In the genomic region with DNA sequence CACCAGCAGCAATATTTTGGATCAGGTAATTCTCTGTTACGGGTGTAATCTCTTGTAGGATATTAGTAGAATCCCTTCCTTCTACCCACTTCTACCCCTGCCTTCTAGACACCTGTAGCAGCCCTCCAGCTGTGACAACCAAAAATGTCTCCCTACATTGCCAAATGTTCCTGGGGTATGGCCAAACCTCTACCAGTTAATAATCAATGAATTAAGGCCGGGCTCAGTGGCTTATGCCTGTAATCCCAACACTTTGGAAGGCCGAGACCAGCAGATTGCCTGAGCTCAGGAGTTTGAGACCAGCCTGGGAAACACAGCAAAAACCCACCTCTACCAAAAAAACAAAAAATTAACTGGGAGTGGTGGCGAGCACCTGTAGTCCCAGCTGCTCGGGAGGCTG, we compare ENCODE assay signal across 1 cellular context.
TF ChIP-seq lines count a peak whose summit lies in the region.

No MANE protein-coding gene starts in this region.

TF ChIP-seq in liver, 16 proteins besides CTCF, POLR2A, EP300 and RAD21 (continued from another document):
- TF ChIP-seq, protein P1, sequence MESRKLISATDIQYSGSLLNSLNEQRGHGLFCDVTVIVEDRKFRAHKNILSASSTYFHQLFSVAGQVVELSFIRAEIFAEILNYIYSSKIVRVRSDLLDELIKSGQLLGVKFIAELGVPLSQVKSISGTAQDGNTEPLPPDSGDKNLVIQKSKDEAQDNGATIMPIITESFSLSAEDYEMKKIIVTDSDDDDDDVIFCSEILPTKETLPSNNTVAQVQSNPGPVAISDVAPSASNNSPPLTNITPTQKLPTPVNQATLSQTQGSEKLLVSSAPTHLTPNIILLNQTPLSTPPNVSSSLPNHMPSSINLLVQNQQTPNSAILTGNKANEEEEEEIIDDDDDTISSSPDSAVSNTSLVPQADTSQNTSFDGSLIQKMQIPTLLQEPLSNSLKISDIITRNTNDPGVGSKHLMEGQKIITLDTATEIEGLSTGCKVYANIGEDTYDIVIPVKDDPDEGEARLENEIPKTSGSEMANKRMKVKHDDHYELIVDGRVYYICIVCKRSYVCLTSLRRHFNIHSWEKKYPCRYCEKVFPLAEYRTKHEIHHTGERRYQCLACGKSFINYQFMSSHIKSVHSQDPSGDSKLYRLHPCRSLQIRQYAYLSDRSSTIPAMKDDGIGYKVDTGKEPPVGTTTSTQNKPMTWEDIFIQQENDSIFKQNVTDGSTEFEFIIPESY (IDR thresholded peaks at IDR 0.05) = no peak
- TF ChIP-seq, protein P2, sequence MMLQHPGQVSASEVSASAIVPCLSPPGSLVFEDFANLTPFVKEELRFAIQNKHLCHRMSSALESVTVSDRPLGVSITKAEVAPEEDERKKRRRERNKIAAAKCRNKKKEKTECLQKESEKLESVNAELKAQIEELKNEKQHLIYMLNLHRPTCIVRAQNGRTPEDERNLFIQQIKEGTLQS (IDR thresholded peaks at IDR 0.05) = no peak
- no peak for TF ChIP-seq NR2F2 (IDR thresholded peaks at IDR 0.05)
- TF ChIP-seq, protein P3, sequence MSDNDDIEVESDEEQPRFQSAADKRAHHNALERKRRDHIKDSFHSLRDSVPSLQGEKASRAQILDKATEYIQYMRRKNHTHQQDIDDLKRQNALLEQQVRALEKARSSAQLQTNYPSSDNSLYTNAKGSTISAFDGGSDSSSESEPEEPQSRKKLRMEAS (IDR thresholded peaks at IDR 0.05) = no peak
- peak; percentile 15 for TF ChIP-seq YY1 (IDR thresholded peaks at IDR 0.05)
- TF ChIP-seq JUND (IDR thresholded peaks at IDR 0.05) = no peak
- no peak for TF ChIP-seq FOXA2 (IDR thresholded peaks at IDR 0.05)
- TF ChIP-seq, protein P4, sequence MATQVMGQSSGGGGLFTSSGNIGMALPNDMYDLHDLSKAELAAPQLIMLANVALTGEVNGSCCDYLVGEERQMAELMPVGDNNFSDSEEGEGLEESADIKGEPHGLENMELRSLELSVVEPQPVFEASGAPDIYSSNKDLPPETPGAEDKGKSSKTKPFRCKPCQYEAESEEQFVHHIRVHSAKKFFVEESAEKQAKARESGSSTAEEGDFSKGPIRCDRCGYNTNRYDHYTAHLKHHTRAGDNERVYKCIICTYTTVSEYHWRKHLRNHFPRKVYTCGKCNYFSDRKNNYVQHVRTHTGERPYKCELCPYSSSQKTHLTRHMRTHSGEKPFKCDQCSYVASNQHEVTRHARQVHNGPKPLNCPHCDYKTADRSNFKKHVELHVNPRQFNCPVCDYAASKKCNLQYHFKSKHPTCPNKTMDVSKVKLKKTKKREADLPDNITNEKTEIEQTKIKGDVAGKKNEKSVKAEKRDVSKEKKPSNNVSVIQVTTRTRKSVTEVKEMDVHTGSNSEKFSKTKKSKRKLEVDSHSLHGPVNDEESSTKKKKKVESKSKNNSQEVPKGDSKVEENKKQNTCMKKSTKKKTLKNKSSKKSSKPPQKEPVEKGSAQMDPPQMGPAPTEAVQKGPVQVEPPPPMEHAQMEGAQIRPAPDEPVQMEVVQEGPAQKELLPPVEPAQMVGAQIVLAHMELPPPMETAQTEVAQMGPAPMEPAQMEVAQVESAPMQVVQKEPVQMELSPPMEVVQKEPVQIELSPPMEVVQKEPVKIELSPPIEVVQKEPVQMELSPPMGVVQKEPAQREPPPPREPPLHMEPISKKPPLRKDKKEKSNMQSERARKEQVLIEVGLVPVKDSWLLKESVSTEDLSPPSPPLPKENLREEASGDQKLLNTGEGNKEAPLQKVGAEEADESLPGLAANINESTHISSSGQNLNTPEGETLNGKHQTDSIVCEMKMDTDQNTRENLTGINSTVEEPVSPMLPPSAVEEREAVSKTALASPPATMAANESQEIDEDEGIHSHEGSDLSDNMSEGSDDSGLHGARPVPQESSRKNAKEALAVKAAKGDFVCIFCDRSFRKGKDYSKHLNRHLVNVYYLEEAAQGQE (IDR thresholded peaks at IDR 0.05) = no peak
- TF ChIP-seq GABPA (IDR thresholded peaks at IDR 0.05 in 1 of 2, conservative IDR thresholded peaks at IDR 0.05 in 1 of 2) = no peak
- no peak for TF ChIP-seq EGR1 (IDR thresholded peaks at IDR 0.05; ENCODE audit: low read depth in 2 of 2)
- TF ChIP-seq RXRA (IDR thresholded peaks at IDR 0.05) = no peak
- TF ChIP-seq SP1 (IDR thresholded peaks at IDR 0.05) = peak; percentile 26
